ENCODE assay signal across 11 cellular contexts in genomic region chr3:50502225-50502583, GRCh38. TPM values are rescaled to one million over a fixed set of nuclear protein-coding genes. Genes with fewer than 3 reads are reported as not detected.
A peak's percentile ranks its signal among the peaks of the same experiment; 100 is the strongest.
DNase-seq lines count a peak whose midpoint lies in the region; ATAC-seq and TF ChIP-seq lines count a peak whose summit lies in the region.
"Had no signal": no experiment of that assay in that cellular context is flagged by ENCODE, and none has a peak within 500 bp of the region (broad histone marks: within the 10 kb centered on the region; RNA-seq: fewer than 3 reads in every experiment).

No MANE protein-coding gene starts in this region.

- TF ChIP-seq CTCF in cardiac muscle cell (IDR thresholded peaks at IDR 0.05; ENCODE audit: low read depth, low read length): no peak
- TF ChIP-seq CTCF in activated CD8-positive, alpha-beta T cell treated with anti-CD3 and anti-CD28 coated beads for 36 hours (IDR thresholded peaks at IDR 0.05): no peak

- H3K4me1 ChIP-seq in cardiac muscle cell (ENCODE audit: low read depth) (peaks cover 4% of the 10 kb centered on the region), stomach smooth muscle (ENCODE audit: control insufficient read depth, insufficient read depth, low read length) (peaks cover 19% of the 10 kb centered on the region)

- H3K36me3 Mint-ChIP-seq in activated CD8-positive, alpha-beta T cell treated with anti-CD3 and anti-CD28 coated beads for 36 hours (ENCODE audit: low read depth): no peaks in the 10 kb centered on the region

- no peak for DNase-seq in cardiac muscle cell (ENCODE audit: low read depth in 1 of 2, low spot score in 1 of 2)
- DNase-seq in left cardiac atrium: no peak
- DNase-seq in activated CD8-positive, alpha-beta T cell treated with anti-CD3 and anti-CD28 coated beads for 36 hours: no peak
- peak; percentile 43 for DNase-seq in left kidney (ENCODE audit: low read depth, low spot score)
- no peak for DNase-seq in kidney tubule cell (ENCODE audit: low spot score)
- DNase-seq: NCI-H1105; stimulated activated CD4-positive, alpha-beta T cell treated with anti-CD3 and anti-CD28 coated beads, Interleukin-4, amount 100 ng/mL, for 1 hour had no signal

- peak overlapping the region in 1 of 2 donors; percentile 55 for H3K9ac ChIP-seq in stomach smooth muscle (ENCODE audit: low read length in 2 of 2)

- no peaks in the 10 kb centered on the region for H3K9me3 Mint-ChIP-seq in activated CD8-positive, alpha-beta T cell treated with anti-CD3 and anti-CD28 coated beads for 36 hours

- CTCF ChIA-PET in activated CD8-positive, alpha-beta T cell treated with anti-CD3 and anti-CD28 coated beads for 36 hours (lab: Charles Lee): interaction anchor here (1.1 to 3.2 kb wide), 4 partner anchors 36 to 64 kb away, joined by 3 to 14 read pairs (median 3); no protein-coding TSS in a partner anchor

- intact Hi-C loops in left cardiac atrium (cut with DNase I): no loop called here
- intact Hi-C loops in activated CD8-positive, alpha-beta T cell treated with anti-CD3 and anti-CD28 coated beads for 36 hours (cut with micrococcal nuclease): no loop called here

- POLR2A ChIA-PET in activated CD8-positive, alpha-beta T cell treated with anti-CD3 and anti-CD28 coated beads for 36 hours (lab: Charles Lee): no interaction called here

- peak overlapping the region; percentile 90 for H3K4me3 ChIP-seq in cardiac muscle cell
- H3K4me3 ChIP-seq in stomach smooth muscle (ENCODE audit: low read length in 2 of 2): peak overlapping the region; percentile 56 to 76

- H3K4me3 Mint-ChIP-seq in activated CD8-positive, alpha-beta T cell treated with anti-CD3 and anti-CD28 coated beads for 36 hours: peak overlapping the region; percentile 63

- peaks cover 12% of the 10 kb centered on the region for H3K27me3 Mint-ChIP-seq in activated CD8-positive, alpha-beta T cell treated with anti-CD3 and anti-CD28 coated beads for 36 hours

- H3K27ac ChIP-seq in cardiac muscle cell (no peak overlapping the region), stomach smooth muscle (ENCODE audit: low read length) (no peak overlapping the region)
- H3K27ac ChIP-seq: tibial nerve had no signal

- H3K4me1 Mint-ChIP-seq in activated CD8-positive, alpha-beta T cell treated with anti-CD3 and anti-CD28 coated beads for 36 hours (ENCODE audit: low read depth): peaks cover 4% of the 10 kb centered on the region

- H3K27me3 ChIP-seq in cardiac muscle cell (peaks cover 16% of the 10 kb centered on the region), stomach smooth muscle (ENCODE audit: control insufficient read depth in 1 of 2, insufficient read depth in 2 of 2, low read length in 2 of 2) (peaks cover 0 to 4% of the 10 kb centered on the region in 2 donors)

- H3K27ac Mint-ChIP-seq in activated CD8-positive, alpha-beta T cell treated with anti-CD3 and anti-CD28 coated beads for 36 hours: no peak overlapping the region

- H3K9me3 ChIP-seq in cardiac muscle cell (ENCODE audit: low read depth): no peaks in the 10 kb centered on the region
- H3K9me3 ChIP-seq in stomach smooth muscle (ENCODE audit: control insufficient read depth in 2 of 2, low read length in 2 of 2): no peaks in the 10 kb centered on the region
- H3K9me3 ChIP-seq: tibial nerve had no signal

- H3K36me3 ChIP-seq in cardiac muscle cell (no peaks in the 10 kb centered on the region), stomach smooth muscle (ENCODE audit: control insufficient read depth in 2 of 2, insufficient read depth in 2 of 2, low read length in 2 of 2) (no peaks in the 10 kb centered on the region)
- H3K36me3 ChIP-seq: tibial nerve had no signal

- ATAC-seq in left cardiac atrium (no peak), HG03045 (IDR thresholded peaks at IDR 0.05; ENCODE audit: unreplicated experiment) (no peak), GM21619 (IDR thresholded peaks at IDR 0.05; ENCODE audit: unreplicated experiment) (no peak)
- no peak for ATAC-seq in activated CD8-positive, alpha-beta T cell treated with anti-CD3 and anti-CD28 coated beads for 36 hours

RNA-seq across cellular contexts. Expression of gene CACNA2D2, which starts 1.2 kb away (rescaled TPM):
- total RNA-seq in cardiac muscle cell (6.8 and 8.7 TPM in 2 replicates), left cardiac atrium (1 to 10 TPM; 4.6 to 7.8 TPM)
- 5.4 TPM in 2 replicates for polyA plus RNA-seq in cardiac muscle cell
- 1 to 10 TPM; 1.6 to 2.1 TPM for total RNA-seq in activated CD8-positive, alpha-beta T cell treated with anti-CD3 and anti-CD28 coated beads for 36 hours
